ENCODE assay signal across 1 cellular context in the genomic region with DNA sequence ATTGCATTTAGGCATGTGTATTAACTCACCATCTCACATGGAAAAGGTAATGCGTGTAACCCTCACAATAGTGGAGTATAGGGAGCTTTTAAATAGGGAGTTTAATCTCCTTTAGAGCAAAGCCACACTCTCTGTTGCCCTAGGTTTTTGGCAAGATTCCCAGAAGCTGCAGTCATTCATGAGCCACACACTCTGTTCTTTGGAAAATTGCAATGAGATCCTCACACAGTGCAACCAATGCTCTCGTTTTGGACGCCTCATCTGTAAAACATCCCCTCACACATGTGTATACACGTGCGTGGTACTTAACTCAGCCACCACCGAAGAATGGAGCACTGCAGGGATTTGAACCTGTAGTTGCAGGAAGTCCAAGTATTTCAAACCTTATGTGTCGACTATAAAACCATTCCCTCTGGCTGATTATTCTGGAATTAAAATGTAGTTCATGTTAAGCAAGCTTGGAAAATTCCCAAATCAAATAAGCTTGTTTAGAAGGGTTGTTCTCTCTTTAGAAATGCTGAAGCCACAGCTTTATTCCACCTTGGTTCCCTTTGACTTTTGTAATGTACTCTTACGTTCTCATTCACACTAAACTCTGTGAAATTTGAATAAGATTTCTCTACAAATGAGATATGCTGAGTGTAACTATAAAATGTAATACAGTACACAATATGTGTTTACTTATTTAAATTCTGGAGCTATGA.
TF ChIP-seq lines count a peak whose summit lies in the region.

No MANE protein-coding gene starts in this region.

TF ChIP-seq in HEK293, 187 proteins besides CTCF, POLR2A, EP300 and RAD21 (continued from another document):
- TF ChIP-seq, protein P1, sequence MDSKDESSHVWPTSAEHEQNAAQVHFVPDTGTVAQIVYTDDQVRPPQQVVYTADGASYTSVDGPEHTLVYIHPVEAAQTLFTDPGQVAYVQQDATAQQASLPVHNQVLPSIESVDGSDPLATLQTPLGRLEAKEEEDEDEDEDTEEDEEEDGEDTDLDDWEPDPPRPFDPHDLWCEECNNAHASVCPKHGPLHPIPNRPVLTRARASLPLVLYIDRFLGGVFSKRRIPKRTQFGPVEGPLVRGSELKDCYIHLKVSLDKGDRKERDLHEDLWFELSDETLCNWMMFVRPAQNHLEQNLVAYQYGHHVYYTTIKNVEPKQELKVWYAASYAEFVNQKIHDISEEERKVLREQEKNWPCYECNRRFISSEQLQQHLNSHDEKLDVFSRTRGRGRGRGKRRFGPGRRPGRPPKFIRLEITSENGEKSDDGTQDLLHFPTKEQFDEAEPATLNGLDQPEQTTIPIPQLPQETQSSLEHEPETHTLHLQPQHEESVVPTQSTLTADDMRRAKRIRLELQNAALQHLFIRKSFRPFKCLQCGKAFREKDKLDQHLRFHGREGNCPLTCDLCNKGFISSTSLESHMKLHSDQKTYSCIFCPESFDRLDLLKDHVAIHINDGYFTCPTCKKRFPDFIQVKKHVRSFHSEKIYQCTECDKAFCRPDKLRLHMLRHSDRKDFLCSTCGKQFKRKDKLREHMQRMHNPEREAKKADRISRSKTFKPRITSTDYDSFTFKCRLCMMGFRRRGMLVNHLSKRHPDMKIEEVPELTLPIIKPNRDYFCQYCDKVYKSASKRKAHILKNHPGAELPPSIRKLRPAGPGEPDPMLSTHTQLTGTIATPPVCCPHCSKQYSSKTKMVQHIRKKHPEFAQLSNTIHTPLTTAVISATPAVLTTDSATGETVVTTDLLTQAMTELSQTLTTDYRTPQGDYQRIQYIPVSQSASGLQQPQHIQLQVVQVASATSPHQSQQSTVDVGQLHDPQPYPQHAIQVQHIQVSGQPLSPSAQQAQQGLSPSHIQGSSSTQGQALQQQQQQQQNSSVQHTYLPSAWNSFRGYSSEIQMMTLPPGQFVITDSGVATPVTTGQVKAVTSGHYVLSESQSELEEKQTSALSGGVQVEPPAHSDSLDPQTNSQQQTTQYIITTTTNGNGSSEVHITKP (tag by site-specific recombination; IDR thresholded peaks at IDR 0.05): no peak
- TF ChIP-seq, protein P2, sequence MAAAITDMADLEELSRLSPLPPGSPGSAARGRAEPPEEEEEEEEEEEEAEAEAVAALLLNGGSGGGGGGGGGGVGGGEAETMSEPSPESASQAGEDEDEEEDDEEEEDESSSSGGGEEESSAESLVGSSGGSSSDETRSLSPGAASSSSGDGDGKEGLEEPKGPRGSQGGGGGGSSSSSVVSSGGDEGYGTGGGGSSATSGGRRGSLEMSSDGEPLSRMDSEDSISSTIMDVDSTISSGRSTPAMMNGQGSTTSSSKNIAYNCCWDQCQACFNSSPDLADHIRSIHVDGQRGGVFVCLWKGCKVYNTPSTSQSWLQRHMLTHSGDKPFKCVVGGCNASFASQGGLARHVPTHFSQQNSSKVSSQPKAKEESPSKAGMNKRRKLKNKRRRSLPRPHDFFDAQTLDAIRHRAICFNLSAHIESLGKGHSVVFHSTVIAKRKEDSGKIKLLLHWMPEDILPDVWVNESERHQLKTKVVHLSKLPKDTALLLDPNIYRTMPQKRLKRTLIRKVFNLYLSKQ (tag by site-specific recombination; IDR thresholded peaks at IDR 0.05; ENCODE audit: borderline replicate concordance): no peak
- TF ChIP-seq, protein P3, sequence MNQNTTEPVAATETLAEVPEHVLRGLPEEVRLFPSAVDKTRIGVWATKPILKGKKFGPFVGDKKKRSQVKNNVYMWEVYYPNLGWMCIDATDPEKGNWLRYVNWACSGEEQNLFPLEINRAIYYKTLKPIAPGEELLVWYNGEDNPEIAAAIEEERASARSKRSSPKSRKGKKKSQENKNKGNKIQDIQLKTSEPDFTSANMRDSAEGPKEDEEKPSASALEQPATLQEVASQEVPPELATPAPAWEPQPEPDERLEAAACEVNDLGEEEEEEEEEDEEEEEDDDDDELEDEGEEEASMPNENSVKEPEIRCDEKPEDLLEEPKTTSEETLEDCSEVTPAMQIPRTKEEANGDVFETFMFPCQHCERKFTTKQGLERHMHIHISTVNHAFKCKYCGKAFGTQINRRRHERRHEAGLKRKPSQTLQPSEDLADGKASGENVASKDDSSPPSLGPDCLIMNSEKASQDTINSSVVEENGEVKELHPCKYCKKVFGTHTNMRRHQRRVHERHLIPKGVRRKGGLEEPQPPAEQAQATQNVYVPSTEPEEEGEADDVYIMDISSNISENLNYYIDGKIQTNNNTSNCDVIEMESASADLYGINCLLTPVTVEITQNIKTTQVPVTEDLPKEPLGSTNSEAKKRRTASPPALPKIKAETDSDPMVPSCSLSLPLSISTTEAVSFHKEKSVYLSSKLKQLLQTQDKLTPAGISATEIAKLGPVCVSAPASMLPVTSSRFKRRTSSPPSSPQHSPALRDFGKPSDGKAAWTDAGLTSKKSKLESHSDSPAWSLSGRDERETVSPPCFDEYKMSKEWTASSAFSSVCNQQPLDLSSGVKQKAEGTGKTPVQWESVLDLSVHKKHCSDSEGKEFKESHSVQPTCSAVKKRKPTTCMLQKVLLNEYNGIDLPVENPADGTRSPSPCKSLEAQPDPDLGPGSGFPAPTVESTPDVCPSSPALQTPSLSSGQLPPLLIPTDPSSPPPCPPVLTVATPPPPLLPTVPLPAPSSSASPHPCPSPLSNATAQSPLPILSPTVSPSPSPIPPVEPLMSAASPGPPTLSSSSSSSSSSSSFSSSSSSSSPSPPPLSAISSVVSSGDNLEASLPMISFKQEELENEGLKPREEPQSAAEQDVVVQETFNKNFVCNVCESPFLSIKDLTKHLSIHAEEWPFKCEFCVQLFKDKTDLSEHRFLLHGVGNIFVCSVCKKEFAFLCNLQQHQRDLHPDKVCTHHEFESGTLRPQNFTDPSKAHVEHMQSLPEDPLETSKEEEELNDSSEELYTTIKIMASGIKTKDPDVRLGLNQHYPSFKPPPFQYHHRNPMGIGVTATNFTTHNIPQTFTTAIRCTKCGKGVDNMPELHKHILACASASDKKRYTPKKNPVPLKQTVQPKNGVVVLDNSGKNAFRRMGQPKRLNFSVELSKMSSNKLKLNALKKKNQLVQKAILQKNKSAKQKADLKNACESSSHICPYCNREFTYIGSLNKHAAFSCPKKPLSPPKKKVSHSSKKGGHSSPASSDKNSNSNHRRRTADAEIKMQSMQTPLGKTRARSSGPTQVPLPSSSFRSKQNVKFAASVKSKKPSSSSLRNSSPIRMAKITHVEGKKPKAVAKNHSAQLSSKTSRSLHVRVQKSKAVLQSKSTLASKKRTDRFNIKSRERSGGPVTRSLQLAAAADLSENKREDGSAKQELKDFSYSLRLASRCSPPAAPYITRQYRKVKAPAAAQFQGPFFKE (tag by site-specific recombination; IDR thresholded peaks at IDR 0.05; ENCODE audit: borderline replicate concordance): no peak
- TF ChIP-seq TRIM28 (IDR thresholded peaks at IDR 0.05; ENCODE audit: borderline replicate concordance, low read length): peak; percentile 94
